In genomic region chr2:207113403-207113802, GRCh38 we compare ENCODE assay signal across 19 cellular contexts. TPM values are rescaled to one million over a fixed set of nuclear protein-coding genes. Genes with fewer than 3 reads are reported as not detected.
DNase-seq lines count a peak whose midpoint lies in the region; ATAC-seq, FAIRE-seq and TF ChIP-seq lines count a peak whose summit lies in the region.
"Had no signal": no experiment of that assay in that cellular context is flagged by ENCODE, and none has a peak within 500 bp of the region (broad histone marks: within the 10 kb centered on the region; RNA-seq: fewer than 3 reads in every experiment).

No MANE protein-coding gene starts in this region.

- H3K9me3 Mint-ChIP-seq in naive B cell: no peaks in the 10 kb centered on the region
- H3K9me3 Mint-ChIP-seq in activated CD4-positive, alpha-beta memory T cell treated with anti-CD3 and anti-CD28 coated beads, Interleukin-2, amount 10 ng/mL, durations not matched to agents 7 days and 5 days: no peaks in the 10 kb centered on the region
- H3K9me3 Mint-ChIP-seq: immature natural killer cell had no signal

- no peak overlapping the region for H3K4me3 ChIP-seq in K562
- H3K4me3 ChIP-seq in tibial nerve: no peak overlapping the region
- H3K4me3 ChIP-seq: mucosa of descending colon, thyroid gland had no signal

- H3K27me3 Mint-ChIP-seq in naive B cell: no peaks in the 10 kb centered on the region
- H3K27me3 Mint-ChIP-seq in activated CD4-positive, alpha-beta memory T cell treated with anti-CD3 and anti-CD28 coated beads, Interleukin-2, amount 10 ng/mL, durations not matched to agents 7 days and 5 days: no peaks in the 10 kb centered on the region
- H3K27me3 Mint-ChIP-seq: B cell had no signal

- TF ChIP-seq EP300 in K562 (IDR thresholded peaks at IDR 0.05; ENCODE audit: low read length): no peak
- TF ChIP-seq EP300 in tibial nerve (IDR thresholded peaks at IDR 0.05): no peak

- H3K9me3 ChIP-seq in K562 (replicated peaks; ENCODE audit: control insufficient read depth, insufficient read depth, low read depth, low read length) (no peaks in the 10 kb centered on the region), tibial nerve (no peaks in the 10 kb centered on the region)
- H3K9me3 ChIP-seq: mucosa of descending colon, thyroid gland had no signal

- H3K27ac Mint-ChIP-seq in naive B cell: peak overlapping the region in 2 of 6 donors; percentile 37 to 69
- no peak overlapping the region for H3K27ac Mint-ChIP-seq in activated CD4-positive, alpha-beta memory T cell treated with anti-CD3 and anti-CD28 coated beads, Interleukin-2, amount 10 ng/mL, durations not matched to agents 7 days and 5 days
- H3K27ac Mint-ChIP-seq: B cell had no signal

- no TSS peak for BruUV-seq in K562 (replicated peaks; lab: Mats Ljungman, UMichigan)

- in situ Hi-C loops in K562 (cut with MboI): no loop called here

- no peak overlapping the region for H3K9ac ChIP-seq in K562 (ENCODE audit: insufficient read depth in 1 of 2, low read depth in 2 of 2, low read length in 2 of 2)
- H3K9ac ChIP-seq: parathyroid adenoma had no signal

- no peaks in the 10 kb centered on the region for H3K79me2 ChIP-seq in K562 (ENCODE audit: control insufficient read depth, insufficient read depth, low read length)
- H3K79me2 ChIP-seq: parathyroid adenoma had no signal

- H3K9me1 ChIP-seq in K562 (ENCODE audit: control insufficient read depth, insufficient read depth, low read length): no peaks in the 10 kb centered on the region

- H3K27me3 ChIP-seq in K562 (ENCODE audit: control insufficient read depth in 2 of 2, insufficient read depth in 2 of 2, low read length in 2 of 2): no peaks in the 10 kb centered on the region; a peak in 1 of 5 replicates
- no peaks in the 10 kb centered on the region for H3K27me3 ChIP-seq in tibial nerve
- H3K27me3 ChIP-seq: brain microvascular endothelial cell, thyroid gland had no signal

- H3K36me3 ChIP-seq in K562 (ENCODE audit: control insufficient read depth, insufficient read depth, low read length) (no peaks in the 10 kb centered on the region), tibial nerve (peaks cover 0 to 23% (median 0%) of the 10 kb centered on the region in 3 donors)
- H3K36me3 ChIP-seq: thyroid gland had no signal

- peaks cover 0 to 8% of the 10 kb centered on the region in 2 donors for H3K36me3 Mint-ChIP-seq in naive B cell
- peaks cover 15% of the 10 kb centered on the region for H3K36me3 Mint-ChIP-seq in activated CD4-positive, alpha-beta memory T cell treated with anti-CD3 and anti-CD28 coated beads, Interleukin-2, amount 10 ng/mL, durations not matched to agents 7 days and 5 days (ENCODE audit: low read depth)

- TF ChIP-seq CTCF in K562 (IDR thresholded peaks at IDR 0.05 in 2 of 3, conservative IDR thresholded peaks at IDR 0.05 in 1 of 3; ENCODE audit: insufficient read depth in 2 of 3, low read depth in 1 of 3, low read length in 3 of 3) (no peak), tibial nerve (IDR thresholded peaks at IDR 0.05) (no peak)

- no peak for FAIRE-seq in K562 (lab: Jason Lieb, UNC)
- FAIRE-seq: GM12891, H1 had no signal

- ATAC-seq in K562 (no peak), naive B cell (ENCODE audit: low read depth in 2 of 2) (peak; percentile 21 to 27), GM21576 (IDR thresholded peaks at IDR 0.05; ENCODE audit: unreplicated experiment) (no peak)
- ATAC-seq: mucosa of descending colon had no signal

- H3K27ac ChIP-seq in K562 (ENCODE audit: extremely low read depth, low read depth, low read length): no peak overlapping the region
- no peak overlapping the region for H3K27ac ChIP-seq in tibial nerve
- H3K27ac ChIP-seq: brain microvascular endothelial cell, parathyroid adenoma, thyroid gland had no signal

- intact Hi-C loops in K562 (cut with micrococcal nuclease): no loop called here

- H3K4me1 ChIP-seq in K562 (replicated peaks in 1 of 2; ENCODE audit: control insufficient read depth in 2 of 2, insufficient read depth in 2 of 2, low read length in 2 of 2) (no peaks in the 10 kb centered on the region), tibial nerve (peaks cover 0 to 56% (median 3%) of the 10 kb centered on the region in 4 donors)
- H3K4me1 ChIP-seq: parathyroid adenoma, thyroid gland had no signal

- CTCF ChIA-PET in K562 (lab: Yijun Ruan, JAX; ENCODE audit: low intra/inter-chr PET ratio): no interaction called here
- CTCF ChIA-PET in activated CD4-positive, alpha-beta memory T cell treated with anti-CD3 and anti-CD28 coated beads, Interleukin-2, amount 10 ng/mL, durations not matched to agents 7 days and 5 days (lab: Charles Lee): no interaction called here

- no peaks in the 10 kb centered on the region for H4K20me1 ChIP-seq in K562 (replicated peaks; ENCODE audit: control insufficient read depth, insufficient read depth, low read length)

- no peak overlapping the region for H3K4me3 Mint-ChIP-seq in naive B cell
- H3K4me3 Mint-ChIP-seq in activated CD4-positive, alpha-beta memory T cell treated with anti-CD3 and anti-CD28 coated beads, Interleukin-2, amount 10 ng/mL, durations not matched to agents 7 days and 5 days: no peak overlapping the region
- H3K4me3 Mint-ChIP-seq: B cell, immature natural killer cell had no signal

- POLR2A ChIA-PET in K562 (lab: Yijun Ruan, JAX): no interaction called here
- POLR2A ChIA-PET in activated CD4-positive, alpha-beta memory T cell treated with anti-CD3 and anti-CD28 coated beads, Interleukin-2, amount 10 ng/mL, durations not matched to agents 7 days and 5 days (lab: Charles Lee): no interaction called here

- H3K4me2 ChIP-seq in K562 (ENCODE audit: insufficient read depth, low read length): no peak overlapping the region

- TF ChIP-seq RAD21 in K562 (CRISPR knock-in tag; conservative IDR thresholded peaks at IDR 0.05 in 1 of 2, IDR thresholded peaks at IDR 0.05 in 1 of 2): no peak

- TF ChIP-seq POLR2A in K562 (conservative IDR thresholded peaks at IDR 0.05): no peak
- no peak for TF ChIP-seq POLR2A in tibial nerve (IDR thresholded peaks at IDR 0.05)

- no peak overlapping the region for H2AFZ ChIP-seq in K562 (ENCODE audit: low read depth, low read length)
- H2AFZ ChIP-seq: parathyroid adenoma had no signal

- peaks cover 26 to 35% (median 27%) of the 10 kb centered on the region in 3 donors for H3K4me1 Mint-ChIP-seq in naive B cell
- peaks cover 7% of the 10 kb centered on the region for H3K4me1 Mint-ChIP-seq in activated CD4-positive, alpha-beta memory T cell treated with anti-CD3 and anti-CD28 coated beads, Interleukin-2, amount 10 ng/mL, durations not matched to agents 7 days and 5 days

- DNase-seq in DMS 273 treated with DMSO at 0.1 percent for 48 hours (lab: John Stamatoyannopoulos, UW): peak; percentile 20
- DNase-seq in NCI-H1930 (lab: John Stamatoyannopoulos, UW): peak; percentile 33 to 48
- peak in 2 of 4 experiments; percentile 5 to 9 for DNase-seq in K562 (ENCODE audit: extremely low read depth in 1 of 4, low spot score in 3 of 4)
- DNase-seq in naive B cell: no peak
- DNase-seq in tibial nerve (ENCODE audit: low spot score in 2 of 2): no peak
- DNase-seq in activated CD4-positive, alpha-beta memory T cell treated with anti-CD3 and anti-CD28 coated beads, Interleukin-2, amount 10 ng/mL, durations not matched to agents 7 days and 5 days: no peak
- DNase-seq in NCI-H2029 (lab: John Stamatoyannopoulos, UW): no peak
- DNase-seq: activated gamma-delta T cell; brain microvascular endothelial cell; effector memory CD4-positive, alpha-beta T cell; immature natural killer cell; mucosa of descending colon; stimulated activated CD4-positive, alpha-beta T cell treated with anti-CD3 and anti-CD28 coated beads, Interleukin-15, amount 100 ng/mL, for 24 hours; thyroid gland had no signal

- 0% methylated on average over 1 of the region's 1 CpG for WGBS in K562 (ENCODE audit: insufficient coverage, low coverage, missing lambda C conversion rate)
- 90 to 96% methylated on average over 1 of the region's 1 CpG for WGBS in tibial nerve, 2 donors

TF ChIP-seq in K562, 482 proteins besides CTCF, POLR2A, EP300 and RAD21:
- TF ChIP-seq ZNF212 (CRISPR knock-in tag; IDR thresholded peaks at IDR 0.05): no peak
- peak; percentile 66 for TF ChIP-seq RFX1 (IDR thresholded peaks at IDR 0.05)
TF ChIP-seq in K562: peak in this region for 1.

RNA-seq across cellular contexts. Expression of gene KLF7, which starts 52.3 kb away (rescaled TPM):
- total RNA-seq in K562 (2011; cell fraction: chromatin; rRNA removed; ENCODE audit: low replicate concordance): 0.46 and 0.58 TPM in 2 replicates
- total RNA-seq in K562 (2011; cell fraction: nucleolus; rRNA removed): 0.33 and 0.53 TPM in 2 replicates
- total RNA-seq in K562 (2011; cell fraction: nucleoplasm; rRNA removed): 0.23 and 0.37 TPM in 2 replicates
- 0.05 TPM in 1 of 2 replicates, not detected in the other for total RNA-seq in K562 (2014; rRNA removed)
- total RNA-seq in K562 (2014; rRNA removed; fragmentation: Illumina TruSeq; extraction: Trizol): 0.11 and 0.29 TPM in 2 replicates
- total RNA-seq in K562 (2015; rRNA removed; fragmentation: Illumina TruSeq; extraction: Trizol): 0.07 and 0.11 TPM in 2 replicates
- 0.47 and 0.49 TPM in 2 replicates for total RNA-seq in K562 (2021)
- 0.28 and 0.54 TPM in 2 replicates for polyA plus RNA-seq in K562 (2011; rRNA removed)
- polyA plus RNA-seq in K562 (2011; cell fraction: cytosol; rRNA removed): 0.37 and 0.83 TPM in 2 replicates
- 0.73 and 2.3 TPM in 2 replicates for polyA plus RNA-seq in K562 (2011; cell fraction: nucleus; rRNA removed)
- 0.29 and 0.69 TPM in 2 replicates for polyA plus RNA-seq in K562 (2012)
- polyA plus RNA-seq in K562 (2014; fragmentation: Illumina TruSeq; extraction: Trizol): 0.06 and 0.08 TPM in 2 replicates
- polyA plus RNA-seq in K562 (2014; fragmentation: Nextera tagmentation; extraction: Ambion mirVana): under 1 TPM; 0.04 to 0.06 TPM
- polyA plus RNA-seq in K562 (2014; rRNA removed): 0.24 TPM in 1 of 2 replicates, not detected in the other
- polyA minus RNA-seq in K562 (2011; rRNA and poly(A)+ RNA removed): 0.54 and 0.74 TPM in 2 replicates
- 0.48 TPM in 1 of 2 replicates, not detected in the other for polyA minus RNA-seq in K562 (2011; cell fraction: cytosol; rRNA and poly(A)+ RNA removed)
- polyA minus RNA-seq in K562 (2011; cell fraction: nucleus; rRNA and poly(A)+ RNA removed): 0.54 and 0.89 TPM in 2 replicates
- 10 to 100 TPM; 14.2 to 25.1 (median 15.0) TPM for polyA plus RNA-seq in naive B cell (ENCODE audit: low read depth in 6 of 6)
- total RNA-seq in tibial nerve: 10 to 100 TPM; 25.8 to 55.3 (median 37.1) TPM
- 10 to 100 TPM; 28.3 to 31.4 TPM for total RNA-seq in activated CD4-positive, alpha-beta memory T cell treated with anti-CD3 and anti-CD28 coated beads, Interleukin-2, amount 10 ng/mL, durations not matched to agents 7 days and 5 days

Comparison
In these comparisons a context has a peak if more than half of its experiments do, and no peak if none do; other contexts are left out.
1. DNase-seq: peak in DMS 273 treated with DMSO at 0.1 percent for 48 hours (single experiment) and NCI-H1930 (2 of 2); none in naive B cell (single experiment), tibial nerve (0 of 2), activated CD4-positive, alpha-beta memory T cell treated with anti-CD3 and anti-CD28 coated beads, Interleukin-2, amount 10 ng/mL, durations not matched to agents 7 days and 5 days (single experiment) and NCI-H2029 (single experiment).
2. ATAC-seq: peak in naive B cell (2 of 2); none in K562 (single experiment) and GM21576 (single experiment).
3. RNA of gene KLF7, which starts 52.3 kb away (total RNA-seq): 25.8 to 55.3 TPM in tibial nerve and 28.3 to 31.4 TPM in activated CD4-positive, alpha-beta memory T cell treated with anti-CD3 and anti-CD28 coated beads, Interleukin-2, amount 10 ng/mL, durations not matched to agents 7 days and 5 days; 0.05 to 0.58 TPM in K562; every median in the first group is over 10 times any median in the second.